ENCODE assay signal across 16 cellular contexts in genomic region chr3:125633767-125634166, GRCh38.
"Had no signal": no experiment of that assay in that cellular context is flagged by ENCODE, and none has a peak within 500 bp of the region (broad histone marks: within the 10 kb centered on the region; RNA-seq: fewer than 3 reads in every experiment).

No MANE protein-coding gene starts in this region.

- DNase-seq: activated CD4-positive, alpha-beta memory T cell treated with anti-CD3 and anti-CD28 coated beads, Interleukin-2, amount 10 ng/mL, durations not matched to agents 7 days and 5 days; activated CD4-positive, alpha-beta T cell treated with anti-CD3 and anti-CD28 coated beads, Interleukin-2, amount 10 ng/mL, durations not matched to agents 24 days and 14 days; activated effector memory CD4-positive, alpha-beta T cell treated with anti-CD3 and anti-CD28 coated beads, Interleukin-2, amount 50 U/mL, for 16 hours; activated naive CD4-positive, alpha-beta T cell treated with anti-CD3 and anti-CD28 coated beads, Interleukin-2, amount 10 ng/mL, durations not matched to agents 7 days and 5 days; effector CD4-positive, alpha-beta T cell; foreskin melanocyte; glutamatergic neuron; retina; stimulated activated CD4-positive, alpha-beta T cell treated with anti-CD3 and anti-CD28 coated beads, Interleukin-4, amount 100 ng/mL, for 24 hours had no signal

- H3K36me3 ChIP-seq: cardiac muscle cell, left ventricle myocardium inferior, sigmoid colon, tibial artery, vagina had no signal

- H3K4me3 ChIP-seq: cardiac muscle cell, left ventricle myocardium inferior, sigmoid colon, tibial artery, vagina had no signal

- H3K27me3 ChIP-seq: cardiac muscle cell, sigmoid colon, tibial artery, vagina had no signal

- H3K9me3 ChIP-seq: tibial artery, vagina had no signal

- H3K27ac ChIP-seq: cardiac muscle cell, left ventricle myocardium inferior, sigmoid colon, vagina, VCaP had no signal

- H3K4me1 ChIP-seq: left ventricle myocardium inferior, sigmoid colon, vagina had no signal

- ATAC-seq: T-cell had no signal
